Comparison of ENCODE assay signal across 8 cellular contexts in genomic region chr21:41361786-41362604, GRCh38. TPM values are rescaled to one million over a fixed set of nuclear protein-coding genes. Genes with fewer than 3 reads are reported as not detected.
DNase-seq lines count a peak whose midpoint lies in the region; ATAC-seq, FAIRE-seq and TF ChIP-seq lines count a peak whose summit lies in the region.

TSS of gene MX2 (plus strand) at chr21:41362027. CDS start at chr21:41376907, 14,880 bp downstream.

- no peaks in the 10 kb centered on the region for H3K36me3 ChIP-seq in bronchial epithelial cell (ENCODE audit: control insufficient read depth, insufficient read depth, low read length)

- H3K4me3 ChIP-seq in bronchial epithelial cell (ENCODE audit: low read depth, low read length) = no peak within 1 kb of the TSS

- DNase-seq in AG08395 (ENCODE audit: low spot score) (peak; percentile 78), T-helper 9 cell (peak; percentile 70), bronchial epithelial cell (ENCODE audit: low read depth) (peak; percentile 55), medulla oblongata (ENCODE audit: extremely low spot score) (peak; percentile 72), NCI-H2171 treated with DMSO at 0.1 percent for 48 hours (lab: John Stamatoyannopoulos, UW) (no peak)
- peak; percentile 76 for DNase-seq in stimulated activated CD8-positive, alpha-beta memory T cell treated with anti-CD3 and anti-CD28 coated beads, Interleukin-4, amount 100 ng/mL, for 48 hours

- TF ChIP-seq CTCF in bronchial epithelial cell (IDR thresholded peaks at IDR 0.05; ENCODE audit: insufficient read depth, low read length, severe bottlenecking) = no peak

- H3K27me3 ChIP-seq in bronchial epithelial cell (ENCODE audit: control insufficient read depth, insufficient read depth, low read length) = peaks cover 2% of the 10 kb centered on the region

- ATAC-seq in GM19025 (IDR thresholded peaks at IDR 0.05; ENCODE audit: low read depth, unreplicated experiment) (peak; percentile 74), HG03442 (IDR thresholded peaks at IDR 0.05; ENCODE audit: unreplicated experiment) (peak; percentile 52)

- FAIRE-seq in bronchial epithelial cell (lab: Jason Lieb, UNC) = no peak

RNA-seq across cellular contexts. Expression of gene MX2, which starts in this region (rescaled TPM):
- total RNA-seq in bronchial epithelial cell = 0.13 and 0.26 TPM in 2 replicates

Comparison
In these comparisons a context has a peak if more than half of its experiments do, and no peak if none do; other contexts are left out.
1. Peak in DNase-seq in bronchial epithelial cell; RNA of the gene not detected or under 1 TPM.